Comparison of ENCODE assay signal across 20 cellular contexts in the genomic region with DNA sequence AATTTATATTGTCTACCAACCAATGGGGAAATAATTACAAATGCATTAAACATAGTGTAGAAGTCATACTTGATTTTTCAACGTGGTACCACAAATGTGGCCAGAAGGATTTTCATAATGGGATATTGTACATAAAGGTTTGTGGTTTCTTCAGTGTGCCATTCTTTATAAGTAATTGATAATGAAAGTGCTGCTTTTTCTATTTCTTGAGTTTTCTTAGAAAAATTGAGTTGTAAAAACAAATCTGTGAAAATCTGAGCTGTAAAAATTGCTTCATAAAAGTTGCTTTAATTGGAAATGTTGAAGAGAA.
DNase-seq lines count a peak whose midpoint lies in the region; ATAC-seq and TF ChIP-seq lines count a peak whose summit lies in the region.
"Had no signal": no experiment of that assay in that cellular context is flagged by ENCODE, and none has a peak within 500 bp of the region (broad histone marks: within the 10 kb centered on the region; RNA-seq: fewer than 3 reads in every experiment).

No MANE protein-coding gene starts in this region.

- CTCF ChIA-PET in GM10248 (lab: Yijun Ruan, JAX): interaction anchor here (0.7 to 3.5 kb wide), 25 partner anchors 9 to 298 kb away, joined by 3 to 22 read pairs (median 5); partner anchors contain the start of gene KYNU

- POLR2A ChIA-PET in GM10248 (lab: Yijun Ruan, JAX): no interaction called here

- no peak overlapping the region for H2AFZ ChIP-seq in MM.1S (ENCODE audit: low read length)
- H2AFZ ChIP-seq: GM23248 had no signal

- H3K36me3 ChIP-seq in MM.1S (replicated peaks; ENCODE audit: insufficient read depth, low read length): no peaks in the 10 kb centered on the region
- H3K36me3 ChIP-seq: SJCRH30, upper lobe of right lung had no signal

- no peaks in the 10 kb centered on the region for H3K9me3 ChIP-seq in MM.1S (replicated peaks; ENCODE audit: insufficient read depth, low read length)
- H3K9me3 ChIP-seq: SJCRH30, upper lobe of right lung had no signal

- H3K4me2 ChIP-seq in MM.1S (ENCODE audit: low read depth, low read length): no peak overlapping the region

- H3K79me2 ChIP-seq in MM.1S (ENCODE audit: low read length): no peaks in the 10 kb centered on the region

- H3K9me2 ChIP-seq in MM.1S (replicated peaks; ENCODE audit: insufficient read depth, low read length): no peaks in the 10 kb centered on the region

- H4K20me1 ChIP-seq in MM.1S (ENCODE audit: insufficient read depth, low read length): no peaks in the 10 kb centered on the region

- H3K27ac ChIP-seq in C4-2B (no peak overlapping the region), MM.1S (ENCODE audit: low read length) (no peak overlapping the region)
- H3K27ac ChIP-seq: GM23248, SJCRH30, upper lobe of right lung had no signal

- no peaks in the 10 kb centered on the region for H3K4me1 ChIP-seq in MM.1S (ENCODE audit: low read length)
- H3K4me1 ChIP-seq: SJCRH30, upper lobe of right lung had no signal

- TF ChIP-seq CTCF in C4-2B (conservative IDR thresholded peaks at IDR 0.05): peak; percentile 37
- peak; percentile 0; the same call in 1 of the 2 replicates for TF ChIP-seq CTCF in WI38 (IDR thresholded peaks at IDR 0.05; ENCODE audit: low read depth, low read length)
- no peak for TF ChIP-seq CTCF in GM10248 (IDR thresholded peaks at IDR 0.05; ENCODE audit: control extremely low read depth, extremely low read depth, low read depth, missing control alignments)
- TF ChIP-seq CTCF in MM.1S (IDR thresholded peaks at IDR 0.05; ENCODE audit: low read length): no peak

- H3K4me3 ChIP-seq in WI38 (ENCODE audit: low read depth, low read length) (no peak overlapping the region), MM.1S (ENCODE audit: low read length) (no peak overlapping the region)
- H3K4me3 ChIP-seq: GM23248, SJCRH30, upper lobe of right lung had no signal

- H3K9ac ChIP-seq in MM.1S (ENCODE audit: low read length): no peak overlapping the region
- H3K9ac ChIP-seq: GM23248 had no signal

- H3K27me3 ChIP-seq in MM.1S (replicated peaks; ENCODE audit: insufficient read depth, low read length): no peaks in the 10 kb centered on the region
- H3K27me3 ChIP-seq: SJCRH30, upper lobe of right lung had no signal

- ATAC-seq in GM18867 (IDR thresholded peaks at IDR 0.05; ENCODE audit: unreplicated experiment): peak; percentile 1
- peak; percentile 3 for ATAC-seq in HG02885 (IDR thresholded peaks at IDR 0.05; ENCODE audit: poor library complexity, unreplicated experiment)
- ATAC-seq: left colon, right cardiac atrium had no signal

- DNase-seq in SW480 (ENCODE audit: low spot score) (no peak), GM10248 (ENCODE audit: extremely low spot score) (no peak), MM.1S (no peak)
- no peak for DNase-seq in stimulated activated CD4-positive, alpha-beta T cell treated with anti-CD3 and anti-CD28 coated beads, Interleukin-4, amount 100 ng/mL, for 4 hours
- DNase-seq: activated gamma-delta T cell; activated T-cell treated with anti-CD3 and anti-CD28 coated beads, Interleukin-2, amount 50 U/mL, for 24 hours; central memory CD4-positive, alpha-beta T cell; hypothalamus; immature natural killer cell; left colon; posterior cingulate gyrus; right cardiac atrium; stimulated activated CD4-positive, alpha-beta T cell treated with anti-CD3 and anti-CD28 coated beads, Interleukin-4, amount 100 ng/mL, for 1 hour; upper lobe of right lung had no signal

- H3F3A ChIP-seq in MM.1S (ENCODE audit: insufficient read depth, low read length): no peaks in the 10 kb centered on the region

Comparison
In these comparisons a context has a peak if more than half of its experiments do, and no peak if none do; other contexts are left out.
1. CTCF ChIP-seq: peak in C4-2B (single experiment) and WI38 (single experiment); none in GM10248 (single experiment) and MM.1S (single experiment).